Comparison of ENCODE assay signal across 8 cellular contexts in the genomic region with DNA sequence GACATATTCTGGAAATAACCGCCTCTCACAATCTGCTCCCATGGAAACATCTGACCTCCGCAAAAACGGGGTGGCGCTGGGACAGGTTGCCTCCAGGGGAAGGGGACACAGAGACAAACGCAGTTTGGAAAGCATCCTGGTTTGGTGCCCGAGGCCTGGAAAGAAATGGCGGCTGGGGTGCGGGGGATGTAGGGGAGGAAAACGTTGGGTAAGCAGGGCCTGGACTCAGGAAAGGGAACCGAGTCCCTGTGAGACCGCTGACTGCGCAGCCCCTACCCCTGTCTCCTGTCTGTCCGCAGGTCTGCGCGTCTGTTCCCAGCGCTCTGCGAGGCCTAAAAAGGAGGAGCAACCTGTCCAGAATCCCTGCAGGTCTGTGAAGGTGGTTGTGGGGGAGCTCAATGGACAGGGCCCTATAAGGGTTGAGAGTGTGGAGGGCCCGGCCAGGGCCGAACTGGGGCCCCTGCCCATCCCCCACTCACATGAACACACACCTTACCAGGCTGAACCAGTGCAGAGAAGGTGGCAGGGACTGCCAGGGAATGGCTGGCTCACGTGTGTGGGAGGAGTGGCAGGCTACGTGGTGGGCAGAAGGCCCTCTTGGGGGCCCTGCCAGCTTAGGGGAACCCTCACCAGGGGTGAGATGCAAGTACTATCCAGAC. TPM values are rescaled to one million over a fixed set of nuclear protein-coding genes. Genes with fewer than 3 reads are reported as not detected.
DNase-seq lines count a peak whose midpoint lies in the region; ATAC-seq and TF ChIP-seq lines count a peak whose summit lies in the region.

No MANE protein-coding gene starts in this region.

- peak; percentile 12 for DNase-seq in activated CD4-positive, alpha-beta T cell treated with anti-CD3 and anti-CD28 coated beads for 36 hours
- no peak for DNase-seq in activated CD4-positive, alpha-beta T cell treated with anti-CD3 and anti-CD28 coated beads, Interleukin-2, amount 50 U/mL, for 1 hour
- no peak for DNase-seq in ascending aorta (ENCODE audit: low spot score in 2 of 2)
- DNase-seq in immature natural killer cell: no peak
- DNase-seq in posterior vena cava (ENCODE audit: low spot score): no peak

- no peak for TF ChIP-seq CTCF in ascending aorta (IDR thresholded peaks at IDR 0.05)

- peak overlapping the region; percentile 75 to 85 for H3K4me3 ChIP-seq in ascending aorta
- H3K4me3 ChIP-seq in stomach smooth muscle (ENCODE audit: low read length in 2 of 2): peak overlapping the region; percentile 67 to 77

- no peaks in the 10 kb centered on the region for H3K9me3 Mint-ChIP-seq in activated CD4-positive, alpha-beta T cell treated with anti-CD3 and anti-CD28 coated beads for 36 hours (ENCODE audit: low read depth)
- H3K9me3 Mint-ChIP-seq in immature natural killer cell: no peaks in the 10 kb centered on the region

- peaks cover 4% of the 10 kb centered on the region for H3K27me3 Mint-ChIP-seq in activated CD4-positive, alpha-beta T cell treated with anti-CD3 and anti-CD28 coated beads for 36 hours
- H3K27me3 Mint-ChIP-seq in immature natural killer cell (ENCODE audit: low read depth in 3 of 3): peaks cover 0 to 10% (median 9%) of the 10 kb centered on the region in 3 donors

- CTCF ChIA-PET in activated CD4-positive, alpha-beta T cell treated with anti-CD3 and anti-CD28 coated beads for 36 hours (lab: Charles Lee): no interaction called here

- no peak for ATAC-seq in activated CD4-positive, alpha-beta T cell treated with anti-CD3 and anti-CD28 coated beads for 36 hours
- ATAC-seq in HG03135 (IDR thresholded peaks at IDR 0.05; ENCODE audit: unreplicated experiment): peak; percentile 15
- ATAC-seq in GM19328 (IDR thresholded peaks at IDR 0.05; ENCODE audit: unreplicated experiment): no peak

- H3K27me3 ChIP-seq in ascending aorta (no peaks in the 10 kb centered on the region), stomach smooth muscle (ENCODE audit: control insufficient read depth in 1 of 2, insufficient read depth in 2 of 2, low read length in 2 of 2) (peaks cover 0 to 2% of the 10 kb centered on the region in 2 donors)

- H3K4me1 Mint-ChIP-seq in activated CD4-positive, alpha-beta T cell treated with anti-CD3 and anti-CD28 coated beads for 36 hours: peaks cover 2% of the 10 kb centered on the region
- H3K4me1 Mint-ChIP-seq in immature natural killer cell: peaks cover 8 to 13% of the 10 kb centered on the region in 2 donors

- H3K36me3 ChIP-seq in ascending aorta (peaks cover 0 to 4% of the 10 kb centered on the region in 2 donors), stomach smooth muscle (ENCODE audit: control insufficient read depth in 2 of 2, insufficient read depth in 2 of 2, low read length in 2 of 2) (peaks cover 0 to 2% of the 10 kb centered on the region in 2 donors)

- H3K9me3 ChIP-seq in ascending aorta: no peaks in the 10 kb centered on the region
- peaks cover 0 to 2% of the 10 kb centered on the region in 2 donors for H3K9me3 ChIP-seq in stomach smooth muscle (ENCODE audit: control insufficient read depth in 2 of 2, low read length in 2 of 2)

- H3K9ac ChIP-seq in stomach smooth muscle (ENCODE audit: low read length in 2 of 2): peak overlapping the region; percentile 80 to 89

- POLR2A ChIA-PET in activated CD4-positive, alpha-beta T cell treated with anti-CD3 and anti-CD28 coated beads for 36 hours (lab: Charles Lee): no interaction called here

- intact Hi-C loops in activated CD4-positive, alpha-beta T cell treated with anti-CD3 and anti-CD28 coated beads for 36 hours (cut with DNase I, micrococcal nuclease): loop anchor here in 1 of 2 experiments (5.0 kb wide), 1 partner anchor 79 kb away; a partner anchor contains a TSS
- intact Hi-C loops in ascending aorta (cut with DNase I): loop anchor here (2.0 to 5.0 kb wide), 3 partner anchors 20 to 79 kb away; a partner anchor contains a TSS
- intact Hi-C loops in posterior vena cava (cut with DNase I): loop anchor here in 1 of 2 donors (10.0 kb wide), 1 partner anchor 74 kb away; no protein-coding TSS in a partner anchor

- peak overlapping the region; percentile 72 for H3K4me3 Mint-ChIP-seq in activated CD4-positive, alpha-beta T cell treated with anti-CD3 and anti-CD28 coated beads for 36 hours
- H3K4me3 Mint-ChIP-seq in immature natural killer cell: peak overlapping the region; percentile 76 to 86 (median 79)

- no peaks in the 10 kb centered on the region for H3K36me3 Mint-ChIP-seq in activated CD4-positive, alpha-beta T cell treated with anti-CD3 and anti-CD28 coated beads for 36 hours (ENCODE audit: low read depth)
- no peaks in the 10 kb centered on the region for H3K36me3 Mint-ChIP-seq in immature natural killer cell

- H3K27ac ChIP-seq in ascending aorta: peak overlapping the region; percentile 93 to 94
- H3K27ac ChIP-seq in stomach smooth muscle (ENCODE audit: low read length): peak overlapping the region; percentile 84

- H3K4me1 ChIP-seq in ascending aorta (no peaks in the 10 kb centered on the region), stomach smooth muscle (ENCODE audit: control insufficient read depth, insufficient read depth, low read length) (peaks cover 2% of the 10 kb centered on the region)

- H3K27ac Mint-ChIP-seq in activated CD4-positive, alpha-beta T cell treated with anti-CD3 and anti-CD28 coated beads for 36 hours: peak overlapping the region; percentile 47
- peak overlapping the region; percentile 46 to 91 (median 74) for H3K27ac Mint-ChIP-seq in immature natural killer cell

RNA-seq across cellular contexts. Expression of a gene that starts 0.7 kb away (rescaled TPM):
- 1 to 10 TPM; 5.1 to 7.3 TPM for total RNA-seq in activated CD4-positive, alpha-beta T cell treated with anti-CD3 and anti-CD28 coated beads for 36 hours
- total RNA-seq in ascending aorta (11.3 TPM), posterior vena cava (100 to 1,000 TPM in 1 of 2 donors, 10 to 100 TPM in 1; 87.0 to 113 TPM)
- polyA plus RNA-seq in immature natural killer cell: 10 to 100 TPM in 2 of 3 donors, 1 to 10 TPM in 1; 6.8 to 11.4 (median 10.6) TPM

RNA-seq across cellular contexts. Expression of a gene that starts 20.3 kb away (rescaled TPM):
- total RNA-seq in activated CD4-positive, alpha-beta T cell treated with anti-CD3 and anti-CD28 coated beads for 36 hours: 1 to 10 TPM; 5.9 to 8.7 TPM
- total RNA-seq in ascending aorta (4.9 TPM), posterior vena cava (100 to 1,000 TPM in 1 of 2 donors, 10 to 100 TPM in 1; 90.0 to 120 TPM)
- 10 to 100 TPM; 19.7 to 31.2 (median 21.3) TPM for polyA plus RNA-seq in immature natural killer cell

RNA-seq across cellular contexts. Expression of a gene that starts 23.1 kb away (rescaled TPM):
- total RNA-seq in activated CD4-positive, alpha-beta T cell treated with anti-CD3 and anti-CD28 coated beads for 36 hours: 10 to 100 TPM; 17.1 to 18.5 TPM
- 91.7 TPM for total RNA-seq in ascending aorta
- polyA plus RNA-seq in immature natural killer cell: 10 to 100 TPM in 1 of 3 donors, 1 to 10 TPM in 2; 1.6 to 10.8 (median 4.8) TPM
- total RNA-seq in posterior vena cava: 100 to 1,000 TPM; 197 to 336 TPM

Comparison
In these comparisons a context has a peak if more than half of its experiments do, and no peak if none do; other contexts are left out.
1. RNA of a gene that starts 20.3 kb away (total RNA-seq): 90.0 to 120 TPM in posterior vena cava; 5.9 to 8.7 TPM in activated CD4-positive, alpha-beta T cell treated with anti-CD3 and anti-CD28 coated beads for 36 hours and 4.9 TPM in ascending aorta (single experiment); every median in the first group is over 4 times any median in the second.